Comparison of ENCODE assay signal across 1 cellular context in genomic region chr20:49915380-49916145, GRCh38.
A peak's percentile ranks its signal among the peaks of the same experiment; 100 is the strongest.
TF ChIP-seq lines count a peak whose summit lies in the region.

TSS of gene SPATA2 (minus strand) at chr20:49915529. CDS start at chr20:49908490, 7,039 bp downstream.

TF ChIP-seq in K562, 482 proteins besides CTCF, POLR2A, EP300 and RAD21 (continued from another document and continues in another):
- TF ChIP-seq PRPF4 (IDR thresholded peaks at IDR 0.05; ENCODE audit: insufficient read depth, low read depth, low read length, poor library complexity, severe bottlenecking) (no peak), PTRF (tag; IDR thresholded peaks at IDR 0.05) (no peak), TBP (optimal IDR thresholded peaks at IDR 0.05; ENCODE audit: low read depth, low read length) (peak; percentile 48), UBTF (IDR thresholded peaks at IDR 0.05; ENCODE audit: borderline replicate concordance in 1 of 2, low read depth in 2 of 2, low read length in 2 of 2) (0 out of 4 replicates have a peak, but pooled peaks of 1 of the 2 experiments have one; percentile 7), TEAD1 (CRISPR knock-in tag; IDR thresholded peaks at IDR 0.05) (peak in 1 of 2 experiments; percentile 57; a peak in 1 of 4 replicates), VEZF1 (CRISPR knock-in tag; IDR thresholded peaks at IDR 0.05) (peak; percentile 51; the same call in 1 of the 2 replicates), BDP1 (IDR thresholded peaks at IDR 0.05; ENCODE audit: insufficient read depth, insufficient read length) (no peak), JUN (IDR thresholded peaks at IDR 0.05; ENCODE audit: borderline replicate concordance, low read depth, low read length) (peak; percentile 43; the same call in 1 of the 2 replicates), JUN (CRISPR knock-in tag; IDR thresholded peaks at IDR 0.05; ENCODE audit: borderline replicate concordance) (no peak), E4F1 (CRISPR knock-in tag; IDR thresholded peaks at IDR 0.05; ENCODE audit: borderline replicate concordance) (no peak), MITF (IDR thresholded peaks at IDR 0.05) (no peak), STAT6 (CRISPR knock-in tag; IDR thresholded peaks at IDR 0.05) (peak; percentile 59; the same call in 1 of the 2 replicates), RBM34 (IDR thresholded peaks at IDR 0.05; ENCODE audit: borderline replicate concordance, insufficient read depth, low read length) (no peak), TAF9B (IDR thresholded peaks at IDR 0.05; ENCODE audit: partially characterized antibody) (no peak), MXI1 (IDR thresholded peaks at IDR 0.05; ENCODE audit: low read depth, low read length) (peak; percentile 63; the same call in 1 of the 2 replicates), SP1 (CRISPR knock-in tag; IDR thresholded peaks at IDR 0.05) (peak; percentile 82), NRF1 (conservative IDR thresholded peaks at IDR 0.05 in 1 of 2, IDR thresholded peaks at IDR 0.05 in 1 of 2) (peak; percentile 72 to 80), NCOA1 (IDR thresholded peaks at IDR 0.05; ENCODE audit: low read depth) (0 out of 2 replicates have a peak, but pooled peaks have one; percentile 13), TCF15 (CRISPR knock-in tag; IDR thresholded peaks at IDR 0.05) (peak; percentile 72; the same call in 1 of the 2 replicates), MIER1 (IDR thresholded peaks at IDR 0.05; ENCODE audit: low read depth) (0 out of 2 replicates have a peak, but pooled peaks have one; percentile 35), SUPT5H (IDR thresholded peaks at IDR 0.05) (peak; percentile 73), ZBTB17 (CRISPR knock-in tag; IDR thresholded peaks at IDR 0.05) (peak; percentile 52), FOXK2 (conservative IDR thresholded peaks at IDR 0.05 in 1 of 2, IDR thresholded peaks at IDR 0.05 in 1 of 2; ENCODE audit: low read depth in 2 of 2) (peak in 1 of 2 experiments; percentile 65; a peak in 2 of 4 replicates), ARID3A (IDR thresholded peaks at IDR 0.05; ENCODE audit: borderline replicate concordance, low read depth, low read length) (no peak), CBX5 (IDR thresholded peaks at IDR 0.05; ENCODE audit: borderline replicate concordance, low read depth) (no peak), ZNF407 (IDR thresholded peaks at IDR 0.05; ENCODE audit: low read depth) (peak; percentile 41; the same call in 1 of the 2 replicates), THAP7 (CRISPR knock-in tag; IDR thresholded peaks at IDR 0.05) (no peak), ZC3H4 (CRISPR knock-in tag; IDR thresholded peaks at IDR 0.05; ENCODE audit: borderline replicate concordance) (peak; percentile 75; the same call in 1 of the 2 replicates), ATF2 (CRISPR knock-in tag; IDR thresholded peaks at IDR 0.05) (no peak; the same call in 1 of the 2 replicates)
